ENCODE assay signal across 8 cellular contexts in genomic region chr12:20549115-20549719, GRCh38.
DNase-seq lines count a peak whose midpoint lies in the region; ATAC-seq and TF ChIP-seq lines count a peak whose summit lies in the region.

No MANE protein-coding gene starts in this region.

- H3K27me3 Mint-ChIP-seq in Caco-2 (ENCODE audit: insufficient read depth, unreplicated experiment) (peaks cover 3% of the 10 kb centered on the region), mesothelial cell of epicardium (ENCODE audit: low read depth) (no peaks in the 10 kb centered on the region)

- no peak for ATAC-seq in HG03439 (IDR thresholded peaks at IDR 0.05; ENCODE audit: unreplicated experiment)
- ATAC-seq in GM18873 (IDR thresholded peaks at IDR 0.05; ENCODE audit: low FRiP score, unreplicated experiment), result no peak

- no peak overlapping the region for H3K4me3 Mint-ChIP-seq in Caco-2 (ENCODE audit: unreplicated experiment)
- H3K4me3 Mint-ChIP-seq in mesothelial cell of epicardium, result no peak overlapping the region

- DNase-seq in Caco-2 (peak; percentile 42 to 60), dermis microvascular lymphatic vessel endothelial cell (ENCODE audit: low read depth in 2 of 2) (peak; percentile 17 to 47), mesothelial cell of epicardium (ENCODE audit: low spot score in 2 of 2, unreplicated experiment in 2 of 2) (peak in 1 of 2 experiments; percentile 43), T1000 (lab: John Stamatoyannopoulos, UW) (no peak)
- DNase-seq in activated CD8-positive, alpha-beta memory T cell treated with anti-CD3 and anti-CD28 coated beads, Interleukin-2, amount 50 U/mL, for 4 hours, result no peak

- H3K36me3 ChIP-seq in Caco-2 (ENCODE audit: control insufficient read depth, insufficient read depth, low read length) (no peaks in the 10 kb centered on the region), KMS-11 (ENCODE audit: insufficient read depth) (no peaks in the 10 kb centered on the region)

- TF ChIP-seq CTCF in Caco-2 (IDR thresholded peaks at IDR 0.05; ENCODE audit: insufficient read depth in 1 of 2, low read depth in 1 of 2, low read length in 1 of 2, severe bottlenecking in 1 of 2, unreplicated experiment in 1 of 2) (peak; percentile 66 to 74), KMS-11 (conservative IDR thresholded peaks at IDR 0.05; ENCODE audit: low read depth, low read length) (peak; percentile 20; the same call in 1 of the 2 replicates), mesothelial cell of epicardium (IDR thresholded peaks at IDR 0.05; ENCODE audit: unreplicated experiment) (peak; percentile 46)

- intact Hi-C loops in Caco-2 (cut with micrococcal nuclease; ENCODE audit: unreplicated experiment), result loop anchor here (1.0 kb wide), 2 partner anchors 85 to 810 kb away; no protein-coding TSS in a partner anchor

- CTCF ChIA-PET in Caco-2 (lab: Charles Lee), result interaction anchor here (0.6 kb wide), 2 partner anchors 9 to 10 kb away, joined by 3 to 4 read pairs; no protein-coding TSS in a partner anchor

- H3K27ac ChIP-seq in KMS-11, result no peak overlapping the region

- no peak overlapping the region for H3K9ac ChIP-seq in KMS-11

- H3K4me2 ChIP-seq in KMS-11, result no peak overlapping the region

- no peaks in the 10 kb centered on the region for H4K20me1 ChIP-seq in KMS-11 (ENCODE audit: insufficient read depth)

- no peak overlapping the region for H2AFZ ChIP-seq in KMS-11 (ENCODE audit: low read depth)

- no TSS peak for BruUV-seq in Caco-2 (replicated peaks; lab: Mats Ljungman, UMichigan)

- POLR2A ChIA-PET in Caco-2 (lab: Charles Lee), result no interaction called here

- H3K4me3 ChIP-seq in Caco-2 (ENCODE audit: low read depth, low read length) (no peak overlapping the region), KMS-11 (IDR thresholded peaks at IDR 0.05; ENCODE audit: insufficient read depth, low read depth, low read length) (no peak overlapping the region)

- H3K27ac Mint-ChIP-seq in Caco-2 (ENCODE audit: unreplicated experiment) (no peak overlapping the region), mesothelial cell of epicardium (no peak overlapping the region)

- H3K27me3 ChIP-seq in Caco-2 (replicated peaks; ENCODE audit: control insufficient read depth, insufficient read depth, low read length) (no peaks in the 10 kb centered on the region), KMS-11 (ENCODE audit: insufficient read depth, low read depth) (no peaks in the 10 kb centered on the region)

- no peaks in the 10 kb centered on the region for H3K9me3 ChIP-seq in Caco-2

- H3K4me1 Mint-ChIP-seq in Caco-2 (ENCODE audit: low read depth, unreplicated experiment) (no peaks in the 10 kb centered on the region), mesothelial cell of epicardium (peaks cover 32% of the 10 kb centered on the region)

- no peaks in the 10 kb centered on the region for H3K9me3 Mint-ChIP-seq in Caco-2 (ENCODE audit: unreplicated experiment)
- no peaks in the 10 kb centered on the region for H3K9me3 Mint-ChIP-seq in mesothelial cell of epicardium

- H3K4me1 ChIP-seq in Caco-2 (no peaks in the 10 kb centered on the region), KMS-11 (ENCODE audit: low read depth, poor library complexity, severe bottlenecking) (no peaks in the 10 kb centered on the region)

- H3K79me2 ChIP-seq in KMS-11 (ENCODE audit: insufficient read depth, low read depth), result no peaks in the 10 kb centered on the region

- H3K36me3 Mint-ChIP-seq in Caco-2 (ENCODE audit: insufficient read depth, unreplicated experiment) (no peaks in the 10 kb centered on the region), mesothelial cell of epicardium (peaks cover 5% of the 10 kb centered on the region)

Comparison
In these comparisons a context has a peak if more than half of its experiments do, and no peak if none do; other contexts are left out.
1. DNase-seq: peak in Caco-2 (2 of 2) and dermis microvascular lymphatic vessel endothelial cell (2 of 2); none in T1000 (single experiment) and activated CD8-positive, alpha-beta memory T cell treated with anti-CD3 and anti-CD28 coated beads, Interleukin-2, amount 50 U/mL, for 4 hours (single experiment).
2. CTCF ChIP-seq: peak in every context shown above with its lines; median percentile 70 in Caco-2; 46 in mesothelial cell of epicardium; 20 in KMS-11.